1 cellular context compared by ENCODE assay signal in the genomic region with DNA sequence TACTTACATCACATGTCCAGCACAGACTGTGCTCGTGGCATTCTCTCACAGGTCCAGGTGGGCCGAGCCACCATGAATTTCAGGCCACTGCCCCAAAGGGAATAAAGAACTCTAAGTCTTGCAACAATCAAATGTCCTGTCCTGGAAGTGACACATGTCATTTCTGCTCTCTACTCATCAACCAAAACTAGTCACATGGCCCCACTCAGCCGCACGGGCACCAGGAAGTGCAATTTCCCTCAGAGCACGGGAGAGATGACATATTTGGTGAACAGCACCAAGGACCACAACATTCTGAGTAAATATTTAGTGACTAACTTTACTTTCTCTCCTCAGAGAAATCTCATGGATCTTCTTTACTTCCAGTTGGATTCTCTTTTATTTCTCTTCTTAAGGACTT.
TF ChIP-seq lines count a peak whose summit lies in the region.

No MANE protein-coding gene starts in this region.

TF ChIP-seq in IMR-90, 13 proteins besides CTCF, POLR2A, EP300 and RAD21 (continued from another document):
- TF ChIP-seq, protein P1, sequence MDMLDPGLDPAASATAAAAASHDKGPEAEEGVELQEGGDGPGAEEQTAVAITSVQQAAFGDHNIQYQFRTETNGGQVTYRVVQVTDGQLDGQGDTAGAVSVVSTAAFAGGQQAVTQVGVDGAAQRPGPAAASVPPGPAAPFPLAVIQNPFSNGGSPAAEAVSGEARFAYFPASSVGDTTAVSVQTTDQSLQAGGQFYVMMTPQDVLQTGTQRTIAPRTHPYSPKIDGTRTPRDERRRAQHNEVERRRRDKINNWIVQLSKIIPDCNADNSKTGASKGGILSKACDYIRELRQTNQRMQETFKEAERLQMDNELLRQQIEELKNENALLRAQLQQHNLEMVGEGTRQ (IDR thresholded peaks at IDR 0.05; ENCODE audit: low read depth, low read length), result no peak
- TF ChIP-seq ELK1 (IDR thresholded peaks at IDR 0.05; ENCODE audit: borderline replicate concordance, low read depth, low read length), result no peak
